ENCODE assay signal across 8 cellular contexts in the genomic region with DNA sequence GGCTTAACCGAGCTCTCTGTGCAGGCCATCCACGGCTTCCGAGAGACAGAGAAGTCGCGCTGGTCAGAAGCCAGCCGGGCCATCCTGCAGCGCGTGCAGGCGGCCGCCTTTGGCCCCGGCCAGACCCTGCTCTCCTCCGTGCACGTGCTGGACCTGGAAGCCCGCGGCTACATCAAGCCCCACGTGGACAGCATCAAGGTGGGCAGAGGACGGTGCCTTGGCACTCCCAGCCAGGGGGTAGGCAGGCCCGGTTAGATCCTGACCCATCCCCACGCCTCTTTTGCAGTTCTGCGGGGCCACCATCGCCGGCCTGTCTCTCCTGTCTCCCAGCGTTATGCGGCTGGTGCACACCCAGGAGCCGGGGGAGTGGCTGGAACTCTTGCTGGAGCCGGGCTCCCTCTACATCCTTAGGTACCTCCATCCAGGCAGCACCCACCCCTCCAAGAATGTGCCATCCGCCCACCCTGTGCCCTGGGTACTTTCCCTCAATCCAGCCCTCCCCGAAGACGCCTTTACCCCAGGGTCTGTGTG. TPM values are rescaled to one million over a fixed set of nuclear protein-coding genes. Genes with fewer than 3 reads are reported as not detected.
A peak's percentile ranks its signal among the peaks of the same experiment; 100 is the strongest.
DNase-seq lines count a peak whose midpoint lies in the region; ATAC-seq and TF ChIP-seq lines count a peak whose summit lies in the region.
"Had no signal": no experiment of that assay in that cellular context is flagged by ENCODE, and none has a peak within 500 bp of the region (broad histone marks: within the 10 kb centered on the region; RNA-seq: fewer than 3 reads in every experiment).

No MANE protein-coding gene starts in this region.

- H3K4me3 Mint-ChIP-seq in stimulated activated naive B cell treated with anti-CD40 and anti-IgM and Interleukin-4, amounts not matched to agents 10 μg/mL and 1 μg/mL and 100 μg/mL, for 72 hours = peak overlapping the region; percentile 36 to 99

- peaks cover 15 to 22% of the 10 kb centered on the region in 2 donors for H3K4me1 Mint-ChIP-seq in stimulated activated naive B cell treated with anti-CD40 and anti-IgM and Interleukin-4, amounts not matched to agents 10 μg/mL and 1 μg/mL and 100 μg/mL, for 72 hours

- H3K9me3 ChIP-seq in iPS-15b (ENCODE audit: control insufficient read depth, insufficient read depth, low read length) = no peaks in the 10 kb centered on the region
- H3K9me3 ChIP-seq: SJSA1 had no signal

- no peak overlapping the region for H3K27ac Mint-ChIP-seq in stimulated activated naive B cell treated with anti-CD40 and anti-IgM and Interleukin-4, amounts not matched to agents 10 μg/mL and 1 μg/mL and 100 μg/mL, for 72 hours

- no peaks in the 10 kb centered on the region for H3K27me3 Mint-ChIP-seq in stimulated activated naive B cell treated with anti-CD40 and anti-IgM and Interleukin-4, amounts not matched to agents 10 μg/mL and 1 μg/mL and 100 μg/mL, for 72 hours

- H3K36me3 Mint-ChIP-seq in stimulated activated naive B cell treated with anti-CD40 and anti-IgM and Interleukin-4, amounts not matched to agents 10 μg/mL and 1 μg/mL and 100 μg/mL, for 72 hours = peaks cover 11 to 23% of the 10 kb centered on the region in 2 donors

- peak overlapping the region; percentile 54 for H3K9ac ChIP-seq in iPS-15b (ENCODE audit: low read depth, low read length)

- ATAC-seq in stimulated activated naive B cell treated with anti-CD40 and anti-IgM and Interleukin-4, amounts not matched to agents 10 μg/mL and 1 μg/mL and 100 μg/mL, for 72 hours (replicated peaks) = no peak
- no peak for ATAC-seq in GM21528 (IDR thresholded peaks at IDR 0.05; ENCODE audit: low FRiP score, unreplicated experiment)

- TF ChIP-seq CTCF in VCaP (conservative IDR thresholded peaks at IDR 0.05) = no peak

- H3K27ac ChIP-seq in VCaP = peak overlapping the region; percentile 88; the same call in 1 of the 2 replicates
- H3K27ac ChIP-seq: SJSA1 had no signal

- H3K36me3 ChIP-seq in H7 (replicated peaks; ENCODE audit: control insufficient read depth, insufficient read depth, low read length) (no peaks in the 10 kb centered on the region), iPS-15b (ENCODE audit: control insufficient read depth, insufficient read depth, low read length) (peaks cover 10% of the 10 kb centered on the region)

- H3K4me3 ChIP-seq in H7 (ENCODE audit: insufficient read depth, low read depth, low read length) (peak overlapping the region; percentile 37), iPS-15b (ENCODE audit: low read depth, low read length) (peak overlapping the region; percentile 36)

- H3K4me1 ChIP-seq in iPS-15b (ENCODE audit: control insufficient read depth, insufficient read depth, low read length) = no peaks in the 10 kb centered on the region

- no peaks in the 10 kb centered on the region for H3K9me3 Mint-ChIP-seq in stimulated activated naive B cell treated with anti-CD40 and anti-IgM and Interleukin-4, amounts not matched to agents 10 μg/mL and 1 μg/mL and 100 μg/mL, for 72 hours

- DNase-seq in H7 (peak; percentile 49), RKO (ENCODE audit: low spot score) (no peak)
- DNase-seq in stimulated activated naive B cell treated with anti-CD40 and anti-IgM and Interleukin-4, amounts not matched to agents 10 μg/mL and 1 μg/mL and 100 μg/mL, for 72 hours = no peak
- no peak for DNase-seq in central memory CD4-positive, alpha-beta T cell

- no peaks in the 10 kb centered on the region for H3K27me3 ChIP-seq in H7 (ENCODE audit: control insufficient read depth, insufficient read depth, low read length)
- H3K27me3 ChIP-seq in iPS-15b (ENCODE audit: control insufficient read depth, insufficient read depth, low read length) = no peaks in the 10 kb centered on the region
- H3K27me3 ChIP-seq: SJSA1 had no signal

RNA-seq across cellular contexts. Expression of gene PSPN, which starts 1.5 kb away (rescaled TPM):
- 1.4 and 1.7 TPM in 2 replicates for total RNA-seq in H7 (2014; rRNA removed; shearing (Covaris generic))

RNA-seq across cellular contexts. Expression of gene ALKBH7, which starts 1.6 kb away (rescaled TPM):
- total RNA-seq in H7 (2014; rRNA removed; shearing (Covaris generic)) = 74.3 and 90.4 TPM in 2 replicates

RNA-seq across cellular contexts. Expression of gene CLPP, which starts 12.9 kb away (rescaled TPM):
- total RNA-seq in H7 (2014; rRNA removed; shearing (Covaris generic)) = 90.1 and 95.6 TPM in 2 replicates

RNA-seq across cellular contexts. Expression of gene GTF2F1, which starts 18.7 kb away (rescaled TPM):
- total RNA-seq in H7 (2014; rRNA removed; shearing (Covaris generic)) = 53.6 and 59.9 TPM in 2 replicates

RNA-seq across cellular contexts. Expression of gene ACER1, which starts 40.8 kb away (rescaled TPM):
- not detected in 2 replicates for total RNA-seq in H7 (2014; rRNA removed; shearing (Covaris generic))
- total RNA-seq: SJSA1 had no signal
